Comparison of ENCODE assay signal across 8 cellular contexts in genomic region chr5:102561894-102562760, GRCh38.
DNase-seq lines count a peak whose midpoint lies in the region; ATAC-seq and TF ChIP-seq lines count a peak whose summit lies in the region.

No MANE protein-coding gene starts in this region.

- no peaks in the 10 kb centered on the region for H3K27me3 ChIP-seq in SJCRH30
- H3K27me3 ChIP-seq in upper lobe of right lung: no peaks in the 10 kb centered on the region

- no peaks in the 10 kb centered on the region for H3K36me3 Mint-ChIP-seq in natural killer cell
- no peaks in the 10 kb centered on the region for H3K36me3 Mint-ChIP-seq in natural killer cell treated with Interleukin-12 subunit alpha and Interleukin-12 subunit beta and Interleukin-15 and Interleukin-18, amount 100 ng/mL, for 72 hours

- TF ChIP-seq CTCF in natural killer cell (IDR thresholded peaks at IDR 0.05): peak; percentile 53
- TF ChIP-seq CTCF in upper lobe of right lung (IDR thresholded peaks at IDR 0.05): peak; percentile 63

- H3K27me3 Mint-ChIP-seq in natural killer cell (ENCODE audit: low read depth in 2 of 2): peaks cover 4 to 24% of the 10 kb centered on the region in 2 donors
- peaks cover 10 to 37% of the 10 kb centered on the region in 2 donors for H3K27me3 Mint-ChIP-seq in natural killer cell treated with Interleukin-12 subunit alpha and Interleukin-12 subunit beta and Interleukin-15 and Interleukin-18, amount 100 ng/mL, for 72 hours

- H3K9me3 ChIP-seq in SJCRH30 (replicated peaks) (no peaks in the 10 kb centered on the region), upper lobe of right lung (no peaks in the 10 kb centered on the region)

- no peaks in the 10 kb centered on the region for H3K4me1 Mint-ChIP-seq in natural killer cell
- H3K4me1 Mint-ChIP-seq in natural killer cell treated with Interleukin-12 subunit alpha and Interleukin-12 subunit beta and Interleukin-15 and Interleukin-18, amount 100 ng/mL, for 72 hours (ENCODE audit: low read depth in 2 of 2): no peaks in the 10 kb centered on the region

- no peak overlapping the region for H3K4me3 ChIP-seq in SJCRH30
- H3K4me3 ChIP-seq in upper lobe of right lung: no peak overlapping the region

- intact Hi-C loops in natural killer cell (cut with micrococcal nuclease): no loop called here
- intact Hi-C loops in upper lobe of right lung (cut with DNase I): no loop called here

- no peak overlapping the region for H3K4me3 Mint-ChIP-seq in natural killer cell
- no peak overlapping the region for H3K4me3 Mint-ChIP-seq in natural killer cell treated with Interleukin-12 subunit alpha and Interleukin-12 subunit beta and Interleukin-15 and Interleukin-18, amount 100 ng/mL, for 72 hours

- ATAC-seq in natural killer cell: no peak
- ATAC-seq in natural killer cell treated with Interleukin-12 subunit alpha and Interleukin-12 subunit beta and Interleukin-15 and Interleukin-18, amount 100 ng/mL, for 72 hours: no peak
- peak; percentile 86 for ATAC-seq in HG02885 (IDR thresholded peaks at IDR 0.05; ENCODE audit: poor library complexity, unreplicated experiment)
- peak; percentile 63 for ATAC-seq in upper lobe of right lung

- H3K27ac ChIP-seq in SJCRH30 (no peak overlapping the region), upper lobe of right lung (no peak overlapping the region)

- no peaks in the 10 kb centered on the region for H3K9me3 Mint-ChIP-seq in natural killer cell
- H3K9me3 Mint-ChIP-seq in natural killer cell treated with Interleukin-12 subunit alpha and Interleukin-12 subunit beta and Interleukin-15 and Interleukin-18, amount 100 ng/mL, for 72 hours: no peaks in the 10 kb centered on the region

- H3K36me3 ChIP-seq in SJCRH30: no peaks in the 10 kb centered on the region
- no peaks in the 10 kb centered on the region for H3K36me3 ChIP-seq in upper lobe of right lung

- H3K27ac Mint-ChIP-seq in natural killer cell: no peak overlapping the region
- no peak overlapping the region for H3K27ac Mint-ChIP-seq in natural killer cell treated with Interleukin-12 subunit alpha and Interleukin-12 subunit beta and Interleukin-15 and Interleukin-18, amount 100 ng/mL, for 72 hours

- no peaks in the 10 kb centered on the region for H3K4me1 ChIP-seq in SJCRH30
- H3K4me1 ChIP-seq in upper lobe of right lung: no peaks in the 10 kb centered on the region

- no peak for DNase-seq in natural killer cell
- DNase-seq in natural killer cell treated with Interleukin-12 subunit alpha and Interleukin-12 subunit beta and Interleukin-15 and Interleukin-18, amount 100 ng/mL, for 72 hours (ENCODE audit: low spot score): no peak
- peak; percentile 61 to 78 for DNase-seq in SJCRH30
- peak; percentile 2 for DNase-seq in germinal center (ENCODE audit: low spot score)
- peak; percentile 60 for DNase-seq in upper lobe of right lung
- DNase-seq in NCI-H446 treated with DMSO at 0.1 percent for 48 hours (lab: John Stamatoyannopoulos, UW): no peak
- DNase-seq in hepatic stellate cell (ENCODE audit: low spot score): no peak

Comparison
In these comparisons a context has a peak if more than half of its experiments do, and no peak if none do; other contexts are left out.
1. ATAC-seq: peak in HG02885 (single experiment) and upper lobe of right lung (single experiment); none in natural killer cell (0 of 3) and natural killer cell treated with Interleukin-12 subunit alpha and Interleukin-12 subunit beta and Interleukin-15 and Interleukin-18, amount 100 ng/mL, for 72 hours (0 of 2).
2. DNase-seq: peak in SJCRH30 (2 of 2), germinal center (single experiment) and upper lobe of right lung (single experiment); none in natural killer cell (single experiment), natural killer cell treated with Interleukin-12 subunit alpha and Interleukin-12 subunit beta and Interleukin-15 and Interleukin-18, amount 100 ng/mL, for 72 hours (single experiment), NCI-H446 treated with DMSO at 0.1 percent for 48 hours (single experiment) and hepatic stellate cell (single experiment).